8 cellular contexts compared by ENCODE assay signal in genomic region chr2:88831792-88832248, GRCh38.
DNase-seq lines count a peak whose midpoint lies in the region; ATAC-seq, FAIRE-seq and TF ChIP-seq lines count a peak whose summit lies in the region.

No MANE protein-coding gene starts in this region.

- peak; percentile 83 for ATAC-seq in GM21447 (IDR thresholded peaks at IDR 0.05; ENCODE audit: unreplicated experiment)
- ATAC-seq in HG03571 (IDR thresholded peaks at IDR 0.05; ENCODE audit: unreplicated experiment): peak; percentile 76
- ATAC-seq in pancreas: peak in 3 of 4 donors; percentile 76 to 92 (median 78)

- TF ChIP-seq EP300 in ovary (IDR thresholded peaks at IDR 0.05): no peak

- no peak overlapping the region for H3K27ac ChIP-seq in pancreas
- no peak overlapping the region for H3K27ac ChIP-seq in ovary

- no peaks in the 10 kb centered on the region for H3K9me3 Mint-ChIP-seq in endothelial cell (ENCODE audit: unreplicated experiment)

- peaks cover 12% of the 10 kb centered on the region for H3K4me1 Mint-ChIP-seq in endothelial cell (ENCODE audit: unreplicated experiment)

- TF ChIP-seq CTCF in endothelial cell (IDR thresholded peaks at IDR 0.05; ENCODE audit: unreplicated experiment) (peak; percentile 80), pancreas (IDR thresholded peaks at IDR 0.05) (peak in 3 of 4 donors; percentile 35 to 51 (median 47)), ovary (IDR thresholded peaks at IDR 0.05) (no peak)

- FAIRE-seq in pancreas (lab: Jason Lieb, UNC): no peak

- no peak overlapping the region for H3K4me3 Mint-ChIP-seq in endothelial cell (ENCODE audit: unreplicated experiment)

- DNase-seq in NCI-H2227 (lab: John Stamatoyannopoulos, UW; ENCODE audit: unreplicated experiment) (peak; percentile 21), NCI-H2227 treated with DMSO at 0.1 percent for 48 hours (lab: John Stamatoyannopoulos, UW) (no peak), T follicular helper cell (ENCODE audit: low read depth) (peak; percentile 1), endothelial cell (ENCODE audit: low spot score) (peak; percentile 77), pancreas (peak in 4 of 6 donors; percentile 35 to 71 (median 45)), ovary (no peak)

- no peaks in the 10 kb centered on the region for H3K36me3 ChIP-seq in pancreas
- H3K36me3 ChIP-seq in ovary: no peaks in the 10 kb centered on the region

- 56 to 59% methylated on average over 7 of the region's 7 CpGs for WGBS in pancreas, 2 donors
- WGBS in ovary, 3 donors: 36 to 45% (median 37%) methylated on average over 7 of the region's 7 CpGs

- no peak overlapping the region for H3K4me3 ChIP-seq in pancreas
- H3K4me3 ChIP-seq in ovary: no peak overlapping the region

- H3K4me1 ChIP-seq in pancreas (peaks cover 0 to 11% (median 8%) of the 10 kb centered on the region in 3 donors), ovary (ENCODE audit: insufficient read depth) (no peaks in the 10 kb centered on the region)

- H3K27ac Mint-ChIP-seq in endothelial cell (ENCODE audit: unreplicated experiment): no peak overlapping the region

- TF ChIP-seq POLR2A in ovary (IDR thresholded peaks at IDR 0.05): no peak

- H3K9me3 ChIP-seq in pancreas (no peaks in the 10 kb centered on the region), ovary (no peaks in the 10 kb centered on the region)

- intact Hi-C loops in pancreas (cut with DNase I): no loop called here
- intact Hi-C loops in ovary (cut with DNase I): no loop called here

- H3K27me3 ChIP-seq in pancreas (no peaks in the 10 kb centered on the region), ovary (no peaks in the 10 kb centered on the region)

- H3K27me3 Mint-ChIP-seq in endothelial cell (ENCODE audit: unreplicated experiment): peaks cover 9% of the 10 kb centered on the region

- no peaks in the 10 kb centered on the region for H3K36me3 Mint-ChIP-seq in endothelial cell (ENCODE audit: low read depth, unreplicated experiment)

Comparison
In these comparisons a context has a peak if more than half of its experiments do, and no peak if none do; other contexts are left out.
1. DNase-seq: peak in NCI-H2227 (single experiment), T follicular helper cell (single experiment), endothelial cell (single experiment) and pancreas (4 of 6); none in NCI-H2227 treated with DMSO at 0.1 percent for 48 hours (single experiment) and ovary (0 of 5).
2. CTCF ChIP-seq: peak in endothelial cell (single experiment) and pancreas (3 of 4); none in ovary (0 of 3).
3. Peak in every context shown above with its lines, with median percentiles within 50 percentile points of each other: ATAC-seq.